8 cellular contexts compared by ENCODE assay signal in genomic region chr12:10211975-10212622, GRCh38. TPM values are rescaled to one million over a fixed set of nuclear protein-coding genes. Genes with fewer than 3 reads are reported as not detected.
DNase-seq lines count a peak whose midpoint lies in the region; ATAC-seq and TF ChIP-seq lines count a peak whose summit lies in the region.

No MANE protein-coding gene starts in this region.

- peak overlapping the region; percentile 79 for H3K9ac ChIP-seq in HUES64 (ENCODE audit: low read depth, low read length)

- H3K27me3 Mint-ChIP-seq in activated T-cell treated with anti-CD3 and anti-CD28 coated beads, Interleukin-2, amount 50 U/mL, for 4 hours (ENCODE audit: low read depth) = peaks cover 2% of the 10 kb centered on the region

- no peaks in the 10 kb centered on the region for H3K27me3 ChIP-seq in HUES64 (ENCODE audit: insufficient read depth, low read length)

- peaks cover 20% of the 10 kb centered on the region for H3K4me1 ChIP-seq in HUES64 (ENCODE audit: insufficient read depth, low read length)

- no peaks in the 10 kb centered on the region for H3K36me3 Mint-ChIP-seq in activated T-cell treated with anti-CD3 and anti-CD28 coated beads, Interleukin-2, amount 50 U/mL, for 4 hours (ENCODE audit: insufficient read depth)

- no peaks in the 10 kb centered on the region; the same call in 1 of the 2 replicates for H3K36me3 ChIP-seq in HUES64 (ENCODE audit: insufficient read depth, low read length)

- no peaks in the 10 kb centered on the region for H3K9me3 Mint-ChIP-seq in activated T-cell treated with anti-CD3 and anti-CD28 coated beads, Interleukin-2, amount 50 U/mL, for 4 hours

- WGBS in HUES64 = 44% methylated on average over 38 of the region's 38 CpGs

- no peaks in the 10 kb centered on the region for H3K9me3 ChIP-seq in HUES64 (ENCODE audit: insufficient read depth, low read depth, low read length)

- DNase-seq in AG20443 (ENCODE audit: low spot score) (peak; percentile 96), epithelial cell of prostate (ENCODE audit: low read depth, low spot score) (peak; percentile 99), midbrain (lab: John Stamatoyannopoulos, UW) (peak; percentile 91)
- peak; percentile 81 for DNase-seq in activated T-cell treated with anti-CD3 and anti-CD28 coated beads, Interleukin-2, amount 50 U/mL, for 4 hours
- peak; percentile 69 to 81 for DNase-seq in stimulated activated CD8-positive, alpha-beta memory T cell treated with anti-CD3 and anti-CD28 coated beads, Interleukin-15, amount 100 ng/mL, for 4 hours (ENCODE audit: low read depth in 2 of 2)

- ATAC-seq in GM19452 (IDR thresholded peaks at IDR 0.05; ENCODE audit: unreplicated experiment) = peak; percentile 67
- peak; percentile 79 to 82 for ATAC-seq in activated T-cell treated with anti-CD3 and anti-CD28 coated beads, Interleukin-2, amount 50 U/mL, for 4 hours

- H3K4me1 Mint-ChIP-seq in activated T-cell treated with anti-CD3 and anti-CD28 coated beads, Interleukin-2, amount 50 U/mL, for 4 hours (ENCODE audit: low read depth) = peaks cover 31% of the 10 kb centered on the region

- peak overlapping the region; percentile 92 for H3K4me3 Mint-ChIP-seq in activated T-cell treated with anti-CD3 and anti-CD28 coated beads, Interleukin-2, amount 50 U/mL, for 4 hours

- H3K4me3 ChIP-seq in HUES64 (ENCODE audit: low read length) = peak overlapping the region; percentile 82

- H3K27ac ChIP-seq in HUES64 (ENCODE audit: low read depth, low read length) (peak overlapping the region; percentile 98), epithelial cell of prostate (peak overlapping the region; percentile 93)

TF ChIP-seq in PFSK-1, 5 proteins besides CTCF, POLR2A, EP300 and RAD21:
- peak; percentile 88 for TF ChIP-seq FOXP2 (optimal IDR thresholded peaks at IDR 0.05; ENCODE audit: borderline replicate concordance, extremely low read depth, extremely low read length, insufficient read depth)
- TF ChIP-seq SIN3A (IDR thresholded peaks at IDR 0.05; ENCODE audit: borderline replicate concordance, insufficient read depth, low read length) = no peak
- no peak for TF ChIP-seq TAF1 (IDR thresholded peaks at IDR 0.05; ENCODE audit: borderline replicate concordance, insufficient read depth, low read length)
- TF ChIP-seq POLR2AphosphoS5 (IDR thresholded peaks at IDR 0.05; ENCODE audit: low read depth, low read length) = no peak
- TF ChIP-seq REST (IDR thresholded peaks at IDR 0.05; ENCODE audit: insufficient read depth in 1 of 2, low read depth in 2 of 2, low read length in 2 of 2) = no peak

RNA-seq across cellular contexts. Expression of gene GABARAPL1, which starts 0.6 kb away (rescaled TPM):
- polyA plus RNA-seq in HUES64 (2013, experiment 1 of 2) = 37.3 TPM
- polyA plus RNA-seq in HUES64 (2013, experiment 2 of 2) = 51.2 TPM
- polyA plus RNA-seq in PFSK-1 (2012; ENCODE audit: insufficient read length, low read depth) = 1.2 TPM
- total RNA-seq in activated T-cell treated with anti-CD3 and anti-CD28 coated beads, Interleukin-2, amount 50 U/mL, for 4 hours = 10 to 100 TPM in 1 of 3 donors, 1 to 10 TPM in 2; 6.3 to 10.4 (median 9.3) TPM

RNA-seq across cellular contexts. Expression of gene TMEM52B, which starts 33.3 kb away (rescaled TPM):
- not detected for polyA plus RNA-seq in HUES64 (2013, experiment 1 of 2)
- not detected for polyA plus RNA-seq in HUES64 (2013, experiment 2 of 2)
- polyA plus RNA-seq in PFSK-1 (2012; ENCODE audit: insufficient read length, low read depth) = not detected
- total RNA-seq in activated T-cell treated with anti-CD3 and anti-CD28 coated beads, Interleukin-2, amount 50 U/mL, for 4 hours = not detected

RNA-seq across cellular contexts. Expression of gene OLR1, which starts 40.2 kb away (rescaled TPM):
- not detected for polyA plus RNA-seq in HUES64 (2013, experiment 1 of 2)
- 0.51 TPM for polyA plus RNA-seq in HUES64 (2013, experiment 2 of 2)
- polyA plus RNA-seq in PFSK-1 (2012; ENCODE audit: insufficient read length, low read depth) = not detected
- total RNA-seq in activated T-cell treated with anti-CD3 and anti-CD28 coated beads, Interleukin-2, amount 50 U/mL, for 4 hours = not detected

Comparison
In these comparisons a context has a peak if more than half of its experiments do, and no peak if none do; other contexts are left out.
1. Peak in every context shown above with its lines: DNase-seq, ATAC-seq, H3K4me3 ChIP-seq and H3K27ac ChIP-seq.